Comparison of ENCODE assay signal across 1 cellular context in genomic region chr16:2704983-2705275, GRCh38.
TF ChIP-seq lines count a peak whose summit lies in the region.

No MANE protein-coding gene starts in this region.

TF ChIP-seq in IMR-90, 13 proteins besides CTCF, POLR2A, EP300 and RAD21:
- TF ChIP-seq ELK1 (IDR thresholded peaks at IDR 0.05; ENCODE audit: borderline replicate concordance, low read depth, low read length) (no peak), MXI1 (IDR thresholded peaks at IDR 0.05; ENCODE audit: borderline replicate concordance, low read depth, low read length) (no peak), RCOR1 (IDR thresholded peaks at IDR 0.05; ENCODE audit: insufficient replicate concordance, low read length) (no peak), RFX5 (IDR thresholded peaks at IDR 0.05; ENCODE audit: low read depth, low read length) (no peak), CHD1 (IDR thresholded peaks at IDR 0.05; ENCODE audit: low read depth, low read length) (no peak), NFE2L2 (IDR thresholded peaks at IDR 0.05; ENCODE audit: low read depth, low read length) (no peak)
